1 cellular context compared by ENCODE assay signal in the genomic region with DNA sequence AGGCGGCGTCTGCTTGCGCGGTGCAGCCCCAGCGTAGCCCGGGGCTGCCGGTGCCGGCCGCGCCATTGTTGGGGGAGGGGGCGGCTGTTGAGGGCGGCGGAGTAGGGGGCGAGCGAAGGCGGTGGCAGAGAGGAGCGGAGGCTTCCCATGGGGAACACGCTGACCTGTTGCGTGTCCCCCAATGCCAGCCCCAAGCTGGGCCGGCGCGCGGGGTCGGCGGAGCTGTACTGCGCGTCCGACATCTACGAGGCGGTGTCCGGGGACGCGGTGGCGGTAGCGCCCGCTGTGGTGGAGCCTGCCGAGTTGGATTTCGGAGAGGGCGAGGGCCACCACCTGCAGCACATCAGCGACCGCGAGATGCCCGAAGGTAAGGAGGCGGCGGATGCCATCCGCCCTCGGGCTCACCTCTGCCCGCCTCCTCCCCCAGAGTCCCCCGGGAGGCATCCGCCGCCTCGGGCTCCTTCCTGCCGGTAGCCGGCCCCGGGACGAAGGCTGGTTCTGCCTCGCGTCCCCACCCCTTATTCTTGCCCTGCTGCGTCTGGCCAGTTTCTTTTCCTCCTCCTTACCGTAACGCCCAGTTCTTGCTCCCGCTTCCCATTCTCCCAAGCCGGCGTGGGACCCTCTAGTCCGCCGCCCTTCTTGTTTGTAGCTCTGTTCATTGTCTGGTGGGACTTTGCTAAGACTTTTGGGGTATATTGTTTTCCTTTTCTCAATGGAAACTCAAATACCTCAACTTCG.
A peak's percentile ranks its signal among the peaks of the same experiment; 100 is the strongest.
TF ChIP-seq lines count a peak whose summit lies in the region.

No MANE protein-coding gene starts in this region.

TF ChIP-seq in GM12878, 131 proteins besides CTCF, POLR2A, EP300 and RAD21:
- TF ChIP-seq MEF2B (IDR thresholded peaks at IDR 0.05; ENCODE audit: partially characterized antibody, poor library complexity, severe bottlenecking), result peak; percentile 78
- TF ChIP-seq NR2F1 (conservative IDR thresholded peaks at IDR 0.05), result peak; percentile 54
- TF ChIP-seq RUNX3 (IDR thresholded peaks at IDR 0.05; ENCODE audit: low read length), result 0 out of 2 replicates have a peak, but pooled peaks have one; percentile 29
- peak; percentile 87; the same call in 1 of the 2 replicates for TF ChIP-seq GATAD2B (conservative IDR thresholded peaks at IDR 0.05; ENCODE audit: low read depth)
- TF ChIP-seq FOXM1 (IDR thresholded peaks at IDR 0.05; ENCODE audit: low read depth, low read length), result no peak
- 0 out of 2 replicates have a peak, but pooled peaks have one; percentile 29 for TF ChIP-seq NBN (IDR thresholded peaks at IDR 0.05)
- TF ChIP-seq NKRF (conservative IDR thresholded peaks at IDR 0.05), result peak; percentile 82
- no peak for TF ChIP-seq NR2C1 (IDR thresholded peaks at IDR 0.05)
- TF ChIP-seq CBX5 (IDR thresholded peaks at IDR 0.05; ENCODE audit: low read depth), result 0 out of 2 replicates have a peak, but pooled peaks have one; percentile 8
- TF ChIP-seq RELA (IDR thresholded peaks at IDR 0.05; ENCODE audit: borderline replicate concordance, partially characterized antibody), result no peak
- TF ChIP-seq YY1 (IDR thresholded peaks at IDR 0.05; ENCODE audit: low read depth, low read length), result peak; percentile 89
- no peak for TF ChIP-seq RB1 (IDR thresholded peaks at IDR 0.05; ENCODE audit: borderline replicate concordance)
- no peak for TF ChIP-seq BHLHE40 (IDR thresholded peaks at IDR 0.05; ENCODE audit: borderline replicate concordance in 1 of 2, low read depth in 2 of 2, low read length in 1 of 2)
- TF ChIP-seq DPF2 (IDR thresholded peaks at IDR 0.05), result peak; percentile 75
- peak; percentile 68; the same call in 1 of the 2 replicates for TF ChIP-seq IKZF1 (conservative IDR thresholded peaks at IDR 0.05)
- peak; percentile 35; the same call in 1 of the 2 replicates for TF ChIP-seq BACH1 (IDR thresholded peaks at IDR 0.05; ENCODE audit: borderline replicate concordance)
- peak; percentile 11; the same call in 1 of the 2 replicates for TF ChIP-seq MXI1 (IDR thresholded peaks at IDR 0.05; ENCODE audit: low read depth, low read length)
- TF ChIP-seq LARP7 (IDR thresholded peaks at IDR 0.05), result peak; percentile 85
- 0 out of 2 replicates have a peak, but pooled peaks have one; percentile 61 for TF ChIP-seq SMARCA5 (IDR thresholded peaks at IDR 0.05)
TF ChIP-seq in GM12878: peak in this region for 14.
